Comparison of ENCODE assay signal across 21 cellular contexts in genomic region chr3:8223766-8224165, GRCh38.
A peak's percentile ranks its signal among the peaks of the same experiment; 100 is the strongest.
DNase-seq lines count a peak whose midpoint lies in the region; ATAC-seq, FAIRE-seq and TF ChIP-seq lines count a peak whose summit lies in the region.
"Had no signal": no experiment of that assay in that cellular context is flagged by ENCODE, and none has a peak within 500 bp of the region (broad histone marks: within the 10 kb centered on the region; RNA-seq: fewer than 3 reads in every experiment).

No MANE protein-coding gene starts in this region.

- no peaks in the 10 kb centered on the region for H3K27me3 ChIP-seq in astrocyte (ENCODE audit: insufficient read depth, low read length)
- H3K27me3 ChIP-seq: gastroesophageal sphincter, neural progenitor cell had no signal

- H4K20me1 ChIP-seq in astrocyte (ENCODE audit: insufficient read depth, low read length), result no peaks in the 10 kb centered on the region

- no peaks in the 10 kb centered on the region for H3K4me1 ChIP-seq in astrocyte (ENCODE audit: insufficient read depth, low read length)
- H3K4me1 ChIP-seq: neural progenitor cell had no signal

- H3K36me3 Mint-ChIP-seq in astrocyte (ENCODE audit: low read depth, unreplicated experiment), result no peaks in the 10 kb centered on the region
- H3K36me3 Mint-ChIP-seq in activated naive CD8-positive, alpha-beta T cell treated with anti-CD3 and anti-CD28 coated beads, Interleukin-2, amount 50 U/mL, for 24 hours (ENCODE audit: low read depth), result no peaks in the 10 kb centered on the region
- H3K36me3 Mint-ChIP-seq: neural progenitor cell had no signal

- no peaks in the 10 kb centered on the region for H3K9me3 ChIP-seq in astrocyte (ENCODE audit: insufficient read depth, low read depth, low read length)
- H3K9me3 ChIP-seq: gastroesophageal sphincter, mucosa of descending colon had no signal

- H2AFZ ChIP-seq in astrocyte (ENCODE audit: low read depth, low read length), result no peak overlapping the region
- H2AFZ ChIP-seq: neural progenitor cell had no signal

- no peak overlapping the region for H3K9ac ChIP-seq in astrocyte (ENCODE audit: low read length)
- H3K9ac ChIP-seq: neural progenitor cell had no signal

- no peak for FAIRE-seq in astrocyte (lab: Jason Lieb, UNC)

- DNase-seq in EH (ENCODE audit: low read depth) (peak; percentile 6), astrocyte (ENCODE audit: low read depth) (peak; percentile 11), fibroblast of villous mesenchyme (ENCODE audit: low read depth) (peak; percentile 1), renal cortical epithelial cell (ENCODE audit: low read depth) (peak; percentile 43), NCI-H1092 treated with DMSO at 0.1 percent for 48 hours (lab: John Stamatoyannopoulos, UW) (no peak), 8988T (no peak)
- DNase-seq in activated naive CD8-positive, alpha-beta T cell treated with anti-CD3 and anti-CD28 coated beads, Interleukin-2, amount 50 U/mL, for 24 hours, result no peak
- DNase-seq: activated CD4-positive, alpha-beta T cell treated with anti-CD3 and anti-CD28 coated beads, Interleukin-2, amount 50 U/mL, for 1 hour; activated CD8-positive, alpha-beta memory T cell treated with anti-CD3 and anti-CD28 coated beads, Interleukin-2, amount 50 U/mL, for 4 hours; activated effector memory CD4-positive, alpha-beta T cell treated with Interleukin-2 at 50 U/mL for 16 hours; amniotic stem cell; DMS79 treated with DMSO at 0.1 percent for 48 hours; mucosa of descending colon; NCI-H1930; NCI-H446 treated with DMSO at 0.1 percent for 48 hours had no signal

- H3K4me3 ChIP-seq in astrocyte (ENCODE audit: insufficient read depth, low read depth, low read length) (no peak overlapping the region), fibroblast of villous mesenchyme (ENCODE audit: low read depth, low read length) (no peak overlapping the region)
- H3K4me3 ChIP-seq: coronary artery, gastroesophageal sphincter, mucosa of descending colon, neural progenitor cell had no signal

- no peak overlapping the region for H3K27ac Mint-ChIP-seq in astrocyte (ENCODE audit: unreplicated experiment)
- H3K27ac Mint-ChIP-seq in activated naive CD8-positive, alpha-beta T cell treated with anti-CD3 and anti-CD28 coated beads, Interleukin-2, amount 50 U/mL, for 24 hours, result no peak overlapping the region
- H3K27ac Mint-ChIP-seq: neural progenitor cell had no signal

- H3K4me2 ChIP-seq in astrocyte (ENCODE audit: low read length), result no peak overlapping the region
- H3K4me2 ChIP-seq: neural progenitor cell had no signal

- no peaks in the 10 kb centered on the region for H3K36me3 ChIP-seq in astrocyte (ENCODE audit: insufficient read depth, low read length)
- H3K36me3 ChIP-seq: gastroesophageal sphincter, neural progenitor cell had no signal

- ATAC-seq in activated naive CD8-positive, alpha-beta T cell treated with anti-CD3 and anti-CD28 coated beads, Interleukin-2, amount 50 U/mL, for 24 hours, result no peak
- ATAC-seq in HG02981 (IDR thresholded peaks at IDR 0.05; ENCODE audit: unreplicated experiment), result no peak
- ATAC-seq: left lobe of liver, mucosa of descending colon had no signal

- no peaks in the 10 kb centered on the region for H3K9me3 Mint-ChIP-seq in astrocyte (ENCODE audit: unreplicated experiment)
- H3K9me3 Mint-ChIP-seq in activated naive CD8-positive, alpha-beta T cell treated with anti-CD3 and anti-CD28 coated beads, Interleukin-2, amount 50 U/mL, for 24 hours, result no peaks in the 10 kb centered on the region
- H3K9me3 Mint-ChIP-seq: neural progenitor cell had no signal

- no peaks in the 10 kb centered on the region for H3K79me2 ChIP-seq in astrocyte (ENCODE audit: insufficient read depth, low read length)

- no peak overlapping the region for H3K27ac ChIP-seq in astrocyte (ENCODE audit: low read depth, low read length)
- H3K27ac ChIP-seq: coronary artery, gastroesophageal sphincter, neural progenitor cell, VCaP had no signal

- no peak overlapping the region for H3K4me3 Mint-ChIP-seq in astrocyte (ENCODE audit: unreplicated experiment)
- H3K4me3 Mint-ChIP-seq in activated naive CD8-positive, alpha-beta T cell treated with anti-CD3 and anti-CD28 coated beads, Interleukin-2, amount 50 U/mL, for 24 hours, result no peak overlapping the region
- H3K4me3 Mint-ChIP-seq: neural progenitor cell had no signal

- H3K27me3 Mint-ChIP-seq in astrocyte (ENCODE audit: low read depth, unreplicated experiment), result no peaks in the 10 kb centered on the region
- no peaks in the 10 kb centered on the region for H3K27me3 Mint-ChIP-seq in activated naive CD8-positive, alpha-beta T cell treated with anti-CD3 and anti-CD28 coated beads, Interleukin-2, amount 50 U/mL, for 24 hours

- peaks cover 10% of the 10 kb centered on the region for H3K4me1 Mint-ChIP-seq in astrocyte (ENCODE audit: low read depth, unreplicated experiment)
- H3K4me1 Mint-ChIP-seq in activated naive CD8-positive, alpha-beta T cell treated with anti-CD3 and anti-CD28 coated beads, Interleukin-2, amount 50 U/mL, for 24 hours, result no peaks in the 10 kb centered on the region
- H3K4me1 Mint-ChIP-seq: neural progenitor cell had no signal

- no peak for TF ChIP-seq CTCF in astrocyte (IDR thresholded peaks at IDR 0.05; ENCODE audit: insufficient read depth, low read depth, low read length)
- no peak for TF ChIP-seq CTCF in fibroblast of villous mesenchyme (IDR thresholded peaks at IDR 0.05; ENCODE audit: insufficient read depth, low read depth, low read length)

Comparison
In these comparisons a context has a peak if more than half of its experiments do, and no peak if none do; other contexts are left out.
1. DNase-seq: peak in EH (single experiment), astrocyte (single experiment), fibroblast of villous mesenchyme (single experiment) and renal cortical epithelial cell (single experiment); none in NCI-H1092 treated with DMSO at 0.1 percent for 48 hours (single experiment), 8988T (single experiment) and activated naive CD8-positive, alpha-beta T cell treated with anti-CD3 and anti-CD28 coated beads, Interleukin-2, amount 50 U/mL, for 24 hours (single experiment).